In genomic region chr9:15346837-15347236, GRCh38 we compare ENCODE assay signal across 16 cellular contexts. TPM values are rescaled to one million over a fixed set of nuclear protein-coding genes. Genes with fewer than 3 reads are reported as not detected.
A peak's percentile ranks its signal among the peaks of the same experiment; 100 is the strongest.
DNase-seq lines count a peak whose midpoint lies in the region; ATAC-seq and TF ChIP-seq lines count a peak whose summit lies in the region.
"Had no signal": no experiment of that assay in that cellular context is flagged by ENCODE, and none has a peak within 500 bp of the region (broad histone marks: within the 10 kb centered on the region; RNA-seq: fewer than 3 reads in every experiment).

No MANE protein-coding gene starts in this region.

- no peak overlapping the region for H2BK120ac ChIP-seq in mesendoderm (ENCODE audit: low read depth, low read length)

- no peaks in the 10 kb centered on the region for H3K27me3 Mint-ChIP-seq in osteocyte (ENCODE audit: unreplicated experiment)

- no peaks in the 10 kb centered on the region for H3K9me3 Mint-ChIP-seq in osteocyte (ENCODE audit: unreplicated experiment)
- H3K9me3 Mint-ChIP-seq: HFFc6 had no signal

- H4K5ac ChIP-seq in mesendoderm (ENCODE audit: low read length): peak overlapping the region; percentile 28

- H3K23ac ChIP-seq in mesendoderm (ENCODE audit: low read length): no peak overlapping the region

- H3K36me3 ChIP-seq in mesendoderm (ENCODE audit: control insufficient read depth, insufficient read depth, low read length): no peaks in the 10 kb centered on the region
- H3K36me3 ChIP-seq: BE2C had no signal

- H3K4me2 ChIP-seq in mesendoderm (ENCODE audit: low read length): no peak overlapping the region

- DNase-seq in AG04450 (ENCODE audit: low read depth, low spot score) (no peak), RPMI8226 (peak; percentile 7), mesendoderm (no peak), osteocyte (ENCODE audit: extremely low spot score, unreplicated experiment) (no peak), sciatic nerve (ENCODE audit: low spot score) (no peak), AG20443 (ENCODE audit: low spot score) (no peak)
- DNase-seq: ACHN; BE2C; CD4-positive, alpha-beta memory T cell; DMS79; GOT3; HCEC 1CT; HFFc6 had no signal

- H3K27me3 ChIP-seq in AG04450 (ENCODE audit: control insufficient read depth, insufficient read depth, low read length): peaks cover 2% of the 10 kb centered on the region
- H3K27me3 ChIP-seq in mesendoderm (ENCODE audit: insufficient read depth, low read length, poor library complexity): no peaks in the 10 kb centered on the region
- H3K27me3 ChIP-seq: BE2C had no signal

- H3K79me1 ChIP-seq in mesendoderm (ENCODE audit: low read length): no peaks in the 10 kb centered on the region

- H3K79me2 ChIP-seq in mesendoderm (ENCODE audit: control insufficient read depth, insufficient read depth, low read length): no peaks in the 10 kb centered on the region

- peak overlapping the region; percentile 37 for H2AK5ac ChIP-seq in mesendoderm (ENCODE audit: low read length)

- peak overlapping the region; percentile 44 for H3K56ac ChIP-seq in mesendoderm (ENCODE audit: low read length)

- peaks cover 9% of the 10 kb centered on the region for H3K4me1 Mint-ChIP-seq in osteocyte (ENCODE audit: unreplicated experiment)

- H3K18ac ChIP-seq in mesendoderm (ENCODE audit: low read length): no peak overlapping the region

- POLR2A ChIA-PET in AG04450 (lab: Yijun Ruan, JAX): no interaction called here

- CTCF ChIA-PET in AG04450 (lab: Charles Lee): no interaction called here

- H3K4me3 Mint-ChIP-seq in osteocyte (ENCODE audit: unreplicated experiment): no peak overlapping the region
- H3K4me3 Mint-ChIP-seq: CD4-positive, alpha-beta memory T cell; HFFc6 had no signal

- H2BK5ac ChIP-seq in mesendoderm (ENCODE audit: low read length): no peak overlapping the region

- H3K9ac ChIP-seq in mesendoderm (ENCODE audit: low read length): no peak overlapping the region

- no peak overlapping the region for H3K27ac ChIP-seq in AG04450 (ENCODE audit: low read depth, low read length)
- no peak overlapping the region for H3K27ac ChIP-seq in mesendoderm (ENCODE audit: low read depth, low read length)
- H3K27ac ChIP-seq: C4-2B had no signal

- no peaks in the 10 kb centered on the region for H3K36me3 Mint-ChIP-seq in osteocyte (ENCODE audit: unreplicated experiment)
- H3K36me3 Mint-ChIP-seq: CD4-positive, alpha-beta memory T cell had no signal

- 0 out of 2 replicates have a peak, but pooled peaks have one; percentile 3 for TF ChIP-seq CTCF in AG04450 (IDR thresholded peaks at IDR 0.05; ENCODE audit: low read depth, low read length)
- TF ChIP-seq CTCF in osteocyte (IDR thresholded peaks at IDR 0.05): no peak

- no peak overlapping the region for H3K4me3 ChIP-seq in AG04450 (ENCODE audit: low read depth, low read length)
- H3K4me3 ChIP-seq in mesendoderm (ENCODE audit: low read length): no peak overlapping the region
- H3K4me3 ChIP-seq: GM12878 had no signal

- H3K4me1 ChIP-seq in mesendoderm (ENCODE audit: control insufficient read depth, low read depth, low read length): peaks cover 2% of the 10 kb centered on the region
- H3K4me1 ChIP-seq: BE2C had no signal

- no peaks in the 10 kb centered on the region for H3K9me3 ChIP-seq in AG04450 (ENCODE audit: control insufficient read depth, insufficient read depth, low read length)
- H3K9me3 ChIP-seq: BE2C had no signal

- no peak overlapping the region for H3K4ac ChIP-seq in mesendoderm (ENCODE audit: low read depth, low read length)

- H2BK15ac ChIP-seq in mesendoderm (replicated peaks; ENCODE audit: low read depth): no peak overlapping the region

- WGBS in mesendoderm (ENCODE audit: extremely low coverage, insufficient coverage, low lambda C conversion rate): no CpG with 5 or more reads among the region's 1 CpG

- ATAC-seq in sciatic nerve: no peak
- ATAC-seq in HG03520 (IDR thresholded peaks at IDR 0.05; ENCODE audit: unreplicated experiment): no peak
- ATAC-seq: GM12878 had no signal

- no peak overlapping the region for H4K8ac ChIP-seq in mesendoderm (ENCODE audit: low read depth, low read length)

- intact Hi-C loops in sciatic nerve (cut with DNase I): no loop called here

- peak overlapping the region; percentile 33 for H3K27ac Mint-ChIP-seq in osteocyte (ENCODE audit: unreplicated experiment)
- H3K27ac Mint-ChIP-seq: HFFc6 had no signal

RNA-seq across cellular contexts. Expression of gene TTC39B, which starts 39.8 kb away (rescaled TPM):
- polyA plus RNA-seq in AG04450 (2011; rRNA removed): 8.6 and 11.4 TPM in 2 replicates
- 18.5 and 20.3 TPM in 2 replicates for polyA minus RNA-seq in AG04450 (2011; rRNA and poly(A)+ RNA removed)
- polyA plus RNA-seq in mesendoderm (2013, experiment 1 of 2): 8.6 TPM
- polyA plus RNA-seq in mesendoderm (2013, experiment 2 of 2): 9.5 TPM
- total RNA-seq in osteocyte: 24.9 and 25.5 TPM in 2 replicates
- 17.7 TPM for total RNA-seq in sciatic nerve
